26 cellular contexts compared by ENCODE assay signal in genomic region chr13:53844747-53845146, GRCh38.
A peak's percentile ranks its signal among the peaks of the same experiment; 100 is the strongest.
DNase-seq lines count a peak whose midpoint lies in the region; ATAC-seq, FAIRE-seq and TF ChIP-seq lines count a peak whose summit lies in the region.
"Had no signal": no experiment of that assay in that cellular context is flagged by ENCODE, and none has a peak within 500 bp of the region (broad histone marks: within the 10 kb centered on the region; RNA-seq: fewer than 3 reads in every experiment).

No MANE protein-coding gene starts in this region.

- H3K79me2 ChIP-seq in PC-3 (ENCODE audit: low read length) (no peaks in the 10 kb centered on the region), K562 (ENCODE audit: control insufficient read depth, insufficient read depth, low read length) (no peaks in the 10 kb centered on the region)

- H3K4me3 ChIP-seq in A549 (no peak overlapping the region), PC-3 (ENCODE audit: low read length) (no peak overlapping the region), K562 (no peak overlapping the region)
- H3K4me3 ChIP-seq: BLaER1, GM12878 had no signal

- no peak for ATAC-seq in A549
- ATAC-seq in PC-3 = peak; percentile 75
- ATAC-seq in K562 = no peak
- no peak for ATAC-seq in HG02588 (IDR thresholded peaks at IDR 0.05; ENCODE audit: unreplicated experiment)
- ATAC-seq: GM12878 had no signal

- POLR2A ChIA-PET in A549 (lab: Yijun Ruan, JAX) = no interaction called here
- POLR2A ChIA-PET in PC-3 (lab: Charles Lee; ENCODE audit: unreplicated experiment) = no interaction called here
- POLR2A ChIA-PET in K562 (lab: Yijun Ruan, JAX) = no interaction called here

- DNase-seq in DMS53 (lab: John Stamatoyannopoulos, UW) (peak; percentile 59), DMS53 treated with DMSO at 0.1 percent for 48 hours (lab: John Stamatoyannopoulos, UW; ENCODE audit: unreplicated experiment) (no peak), A549 (ENCODE audit: low read depth in 1 of 2, low spot score in 1 of 2) (no peak), PC-3 (no peak), K562 (ENCODE audit: extremely low read depth in 1 of 4, low spot score in 3 of 4) (no peak), H54 (ENCODE audit: insufficient read length, low spot score) (no peak)
- DNase-seq: ACHN; BE2C; C1 segment of cervical spinal cord; CD4-positive, alpha-beta memory T cell; CD4-positive, CD25-positive, alpha-beta regulatory T cell; CD8-positive, alpha-beta memory T cell; COR-L47; DMS 273 treated with DMSO at 0.1 percent for 48 hours; DMS153; DMS79; DND-41; EL; GDM1 had no signal

- FAIRE-seq in A549 (lab: Jason Lieb, UNC) (no peak), K562 (lab: Jason Lieb, UNC) (no peak), H54 (lab: Jason Lieb, UNC) (no peak)
- FAIRE-seq: GM12878, GM12892, GM18507, GM19239 had no signal

- no peak overlapping the region for H2AFZ ChIP-seq in PC-3 (ENCODE audit: low read length)
- H2AFZ ChIP-seq in K562 (ENCODE audit: low read depth, low read length) = no peak overlapping the region

- no peak overlapping the region for H3K9ac ChIP-seq in PC-3 (ENCODE audit: low read length)
- no peak overlapping the region for H3K9ac ChIP-seq in K562 (ENCODE audit: insufficient read depth in 1 of 2, low read depth in 2 of 2, low read length in 2 of 2)
- H3K9ac ChIP-seq: BLaER1 had no signal

- no peak overlapping the region for H3K4me2 ChIP-seq in A549
- H3K4me2 ChIP-seq in PC-3 (ENCODE audit: low read length) = no peak overlapping the region
- H3K4me2 ChIP-seq in K562 (ENCODE audit: insufficient read depth, low read length) = no peak overlapping the region
- H3K4me2 ChIP-seq: BLaER1 had no signal

- CTCF ChIA-PET in A549 (lab: Yijun Ruan, JAX) = no interaction called here
- CTCF ChIA-PET in PC-3 (lab: Charles Lee) = no interaction called here
- CTCF ChIA-PET in K562 (lab: Yijun Ruan, JAX; ENCODE audit: low intra/inter-chr PET ratio) = no interaction called here

- H3F3A ChIP-seq in PC-3 (ENCODE audit: low read length, unreplicated experiment) = no peaks in the 10 kb centered on the region

- no peak overlapping the region for H3K27ac ChIP-seq in A549
- no peak overlapping the region for H3K27ac ChIP-seq in PC-3 (ENCODE audit: low read length)
- no peak overlapping the region for H3K27ac ChIP-seq in K562 (ENCODE audit: extremely low read depth, low read depth, low read length)
- H3K27ac ChIP-seq: 22Rv1, BLaER1 had no signal

- TF ChIP-seq RAD21 in A549 (conservative IDR thresholded peaks at IDR 0.05 in 1 of 2, IDR thresholded peaks at IDR 0.05 in 1 of 2) = no peak
- no peak for TF ChIP-seq RAD21 in K562 (CRISPR knock-in tag; conservative IDR thresholded peaks at IDR 0.05 in 1 of 2, IDR thresholded peaks at IDR 0.05 in 1 of 2)

- H3K9me3 ChIP-seq in A549 (no peaks in the 10 kb centered on the region), PC-3 (ENCODE audit: low read length) (no peaks in the 10 kb centered on the region), K562 (replicated peaks; ENCODE audit: control insufficient read depth, insufficient read depth, low read depth, low read length) (no peaks in the 10 kb centered on the region)
- H3K9me3 ChIP-seq: BE2C, BLaER1 had no signal

- no peak for TF ChIP-seq EP300 in A549 (IDR thresholded peaks at IDR 0.05)
- no peak for TF ChIP-seq EP300 in K562 (IDR thresholded peaks at IDR 0.05; ENCODE audit: low read length)

- H3K36me3 ChIP-seq in PC-3 (ENCODE audit: low read depth, low read length) = no peaks in the 10 kb centered on the region
- H3K36me3 ChIP-seq in K562 (ENCODE audit: control insufficient read depth, insufficient read depth, low read length) = no peaks in the 10 kb centered on the region
- H3K36me3 ChIP-seq: BE2C, BLaER1 had no signal

- TF ChIP-seq CTCF in A549 (IDR thresholded peaks at IDR 0.05) (no peak), PC-3 (conservative IDR thresholded peaks at IDR 0.05; ENCODE audit: low read depth, low read length) (no peak), K562 (IDR thresholded peaks at IDR 0.05 in 2 of 3, conservative IDR thresholded peaks at IDR 0.05 in 1 of 3; ENCODE audit: insufficient read depth in 2 of 3, low read depth in 1 of 3, low read length in 3 of 3) (no peak)

- H3K4me1 ChIP-seq in A549 = no peaks in the 10 kb centered on the region
- H3K4me1 ChIP-seq in PC-3 (ENCODE audit: insufficient read depth, low read length) = no peaks in the 10 kb centered on the region
- no peaks in the 10 kb centered on the region for H3K4me1 ChIP-seq in K562 (replicated peaks in 1 of 2; ENCODE audit: control insufficient read depth in 2 of 2, insufficient read depth in 2 of 2, low read length in 2 of 2)
- H3K4me1 ChIP-seq: BE2C, BLaER1 had no signal

- intact Hi-C loops in PC-3 (cut with micrococcal nuclease) = loop anchor here (1.0 kb wide), 1 partner anchor 62 kb away; no protein-coding TSS in a partner anchor
- intact Hi-C loops in K562 (cut with micrococcal nuclease) = no loop called here

- in situ Hi-C loops in K562 (cut with MboI) = no loop called here

- no peaks in the 10 kb centered on the region for H3K9me1 ChIP-seq in K562 (ENCODE audit: control insufficient read depth, insufficient read depth, low read length)

- BruUV-seq in PC-3 (replicated peaks; lab: Mats Ljungman, UMichigan) (no TSS peak), K562 (replicated peaks; lab: Mats Ljungman, UMichigan) (no TSS peak)

- 0% methylated on average over 4 of the region's 4 CpGs for WGBS in A549 (ENCODE audit: missing lambda C conversion rate)
- WGBS in K562 (ENCODE audit: insufficient coverage, low coverage, missing lambda C conversion rate) = 0% methylated on average over 4 of the region's 4 CpGs

- H3K27me3 ChIP-seq in PC-3 (ENCODE audit: low read length) = no peaks in the 10 kb centered on the region
- H3K27me3 ChIP-seq in K562 (ENCODE audit: control insufficient read depth in 2 of 2, insufficient read depth in 2 of 2, low read length in 2 of 2) = no peaks in the 10 kb centered on the region
- H3K27me3 ChIP-seq: BE2C, BLaER1 had no signal

- H4K20me1 ChIP-seq in PC-3 (ENCODE audit: low read length) (no peaks in the 10 kb centered on the region), K562 (replicated peaks; ENCODE audit: control insufficient read depth, insufficient read depth, low read length) (no peaks in the 10 kb centered on the region)
- H4K20me1 ChIP-seq: BLaER1 had no signal

- TF ChIP-seq POLR2A in A549 (IDR thresholded peaks at IDR 0.05; ENCODE audit: low read length) (no peak), K562 (conservative IDR thresholded peaks at IDR 0.05) (no peak), H54 (IDR thresholded peaks at IDR 0.05; ENCODE audit: low read depth, low read length) (no peak)

- no peaks in the 10 kb centered on the region for H3K9me2 ChIP-seq in PC-3 (replicated peaks; ENCODE audit: low read length)

TF ChIP-seq in A549, 52 proteins besides CTCF, POLR2A, EP300 and RAD21:
- TF ChIP-seq RFX5 (IDR thresholded peaks at IDR 0.05) (no peak), MAFK (IDR thresholded peaks at IDR 0.05; ENCODE audit: partially characterized antibody) (peak; percentile 26)

TF ChIP-seq in K562, 482 proteins besides CTCF, POLR2A, EP300 and RAD21:
- 0 out of 2 replicates have a peak, but pooled peaks have one; percentile 9 for TF ChIP-seq ZNF316 (IDR thresholded peaks at IDR 0.05)
- no peak for TF ChIP-seq RBM17 (IDR thresholded peaks at IDR 0.05; ENCODE audit: borderline replicate concordance, low read depth, low read length)
